In the genomic region with DNA sequence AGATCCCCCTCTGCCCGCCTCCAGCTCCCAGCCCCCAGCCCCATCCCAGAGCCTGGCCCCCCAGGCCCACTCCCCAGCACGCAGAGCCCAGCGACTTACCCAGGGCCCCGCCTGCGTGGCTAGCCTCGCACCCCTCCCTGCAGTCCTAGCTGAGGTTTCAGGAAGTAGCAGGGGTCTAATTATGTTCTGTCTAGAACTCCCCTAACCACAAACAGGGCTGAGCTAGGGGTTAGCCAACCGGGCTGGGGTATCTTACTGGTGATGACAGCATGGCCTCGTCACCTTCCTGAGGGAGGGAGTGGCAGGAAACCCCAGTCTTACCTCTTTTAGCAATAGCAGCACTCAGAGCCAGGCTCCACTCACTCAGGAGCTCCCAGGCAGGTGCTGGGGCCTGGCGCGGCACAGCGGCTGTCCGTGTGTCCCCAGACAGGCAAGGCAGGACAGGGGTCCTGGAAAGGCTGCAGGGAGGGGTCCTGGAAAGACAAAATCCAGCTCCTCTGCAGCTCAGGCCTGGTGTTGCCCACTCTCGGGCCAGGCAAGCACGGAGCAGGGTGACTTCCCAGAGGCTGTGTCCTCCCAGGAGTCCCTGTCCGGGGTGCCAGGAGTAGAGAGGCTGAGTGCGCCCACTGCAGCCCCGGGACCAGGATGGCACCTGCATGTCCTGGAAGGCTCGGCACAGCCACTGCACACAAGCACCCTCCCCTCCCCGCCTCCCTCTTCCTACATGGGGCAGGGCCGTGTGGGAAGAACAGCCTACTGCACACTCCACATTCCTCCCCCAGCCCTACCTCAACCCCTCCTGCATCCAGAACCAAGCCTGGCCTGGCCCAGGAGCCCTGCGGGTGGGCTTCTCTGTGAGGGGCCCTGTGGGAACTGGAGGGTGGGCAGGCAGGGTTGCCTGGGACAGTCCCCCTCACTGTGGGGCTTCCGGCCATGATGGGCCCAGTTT, we compare ENCODE assay signal across 8 cellular contexts. TPM values are rescaled to one million over a fixed set of nuclear protein-coding genes. Genes with fewer than 3 reads are reported as not detected.
A peak's percentile ranks its signal among the peaks of the same experiment; 100 is the strongest.
DNase-seq lines count a peak whose midpoint lies in the region; ATAC-seq, FAIRE-seq and TF ChIP-seq lines count a peak whose summit lies in the region.

TSS of gene GPR132 (minus strand) at position 151 of the 949 bp plus-strand sequence. CDS start 10,010 bp downstream, outside the sequence.

- H3K4me3 ChIP-seq in HepG2 (replicated peaks in 1 of 3; ENCODE audit: insufficient read depth in 1 of 3, low read depth in 2 of 3, low read length in 3 of 3): no peak within 1 kb of the TSS; a peak in 1 of 6 replicates

- no peaks in the 10 kb centered on the region for H3K79me2 ChIP-seq in HepG2 (ENCODE audit: insufficient read depth, low read length)

- H3K27ac ChIP-seq in HepG2 (ENCODE audit: extremely low read length, insufficient read depth, low read length): no peak within 1 kb of the TSS

- H2AFZ ChIP-seq in HepG2 (ENCODE audit: low read length): no peak within 1 kb of the TSS

- no peaks in the 10 kb centered on the region for H4K20me1 ChIP-seq in HepG2 (ENCODE audit: insufficient read depth, low read length)

- H3K27me3 ChIP-seq in HepG2 (ENCODE audit: control insufficient read depth in 1 of 2, insufficient read depth in 2 of 2, low read length in 2 of 2): peaks cover 6 to 37% of the 10 kb centered on the region in 2 experiments; a peak in 4 of 5 replicates

- peak; percentile 100 for FAIRE-seq in GM12891 (lab: Jason Lieb, UNC)
- FAIRE-seq in HepG2 (lab: Jason Lieb, UNC): no peak

- peak; percentile 49 for ATAC-seq in HG02798 (IDR thresholded peaks at IDR 0.05; ENCODE audit: poor library complexity, unreplicated experiment)
- ATAC-seq in HepG2: peak; percentile 19; the same call in 2 of the 3 replicates

- BruUV-seq in HepG2 (replicated peaks; lab: Mats Ljungman, UMichigan): no TSS peak

- H3K4me2 ChIP-seq in HepG2 (ENCODE audit: low read depth, low read length): peak within 1 kb of the TSS; percentile 39; the same call in 1 of the 2 replicates

- 70% methylated on average over 7 of the region's 22 CpGs for WGBS in HepG2 (ENCODE audit: low lambda C conversion rate)

- H3K9ac ChIP-seq in HepG2 (ENCODE audit: insufficient read depth, low read depth, low read length): no peak within 1 kb of the TSS

- POLR2A ChIA-PET in HepG2 (lab: Yijun Ruan, JAX): no interaction called here

- peak; percentile 97 for TF ChIP-seq POLR2A in GM12891 (IDR thresholded peaks at IDR 0.05; ENCODE audit: low read depth, low read length)
- TF ChIP-seq POLR2A in HepG2 (IDR thresholded peaks at IDR 0.05; ENCODE audit: insufficient read depth in 1 of 2, low read depth in 2 of 2, low read length in 2 of 2): no peak

- no peak for TF ChIP-seq RAD21 in HepG2 (CRISPR knock-in tag; IDR thresholded peaks at IDR 0.05)

- no peaks in the 10 kb centered on the region for H3K9me3 ChIP-seq in HepG2 (ENCODE audit: low read length)

- intact Hi-C loops in HepG2 (cut with micrococcal nuclease; ENCODE audit: unreplicated experiment): no loop called here

- no peak for TF ChIP-seq EP300 in HepG2 (IDR thresholded peaks at IDR 0.05; ENCODE audit: low read depth in 2 of 2, low read length in 2 of 2)
- no peak for TF ChIP-seq EP300 in HepG2 (CRISPR knock-in tag; IDR thresholded peaks at IDR 0.05; ENCODE audit: borderline replicate concordance)

- DNase-seq in GM12891 (ENCODE audit: insufficient read length, low spot score): peak; percentile 86
- peak; percentile 93 for DNase-seq in RPMI8226
- peak; percentile 85 for DNase-seq in activated effector memory CD4-positive, alpha-beta T cell treated with Interleukin-2 at 50 U/mL for 16 hours
- no peak for DNase-seq in HepG2 (ENCODE audit: low spot score)
- DNase-seq in stimulated activated CD8-positive, alpha-beta memory T cell treated with anti-CD3 and anti-CD28 coated beads, Interleukin-4, amount 100 ng/mL, for 1 hour (ENCODE audit: low read depth in 2 of 2, low spot score in 1 of 2): peak; percentile 70 to 79
- no peak for DNase-seq in AG20443 (ENCODE audit: low spot score)
- no peak for DNase-seq in NCI-H1694 (lab: John Stamatoyannopoulos, UW)

- in situ Hi-C loops in HepG2 (cut with HindIII; ENCODE audit: extremely low pct_ligation_motif_present, low pct_unique_long_range_greater_than_20kb): no loop called here

- no peaks in the 10 kb centered on the region for H3K36me3 ChIP-seq in HepG2 (replicated peaks in 1 of 2; ENCODE audit: control insufficient read depth in 1 of 2, insufficient read depth in 2 of 2, low read length in 2 of 2)

- no peak for TF ChIP-seq CTCF in HepG2 (CRISPR knock-in tag; IDR thresholded peaks at IDR 0.05)

- CTCF ChIA-PET in HepG2 (lab: Yijun Ruan, JAX; ENCODE audit: low intra/inter-chr PET ratio, low total read pairs): no interaction called here

- peaks cover 13% of the 10 kb centered on the region for H3K4me1 ChIP-seq in HepG2 (ENCODE audit: insufficient read depth, low read length)

TF ChIP-seq in GM12891, 5 proteins besides CTCF, POLR2A, EP300 and RAD21:
- TF ChIP-seq PAX5 (IDR thresholded peaks at IDR 0.05; ENCODE audit: insufficient read depth, low read length, severe bottlenecking) (no peak), TAF1 (IDR thresholded peaks at IDR 0.05; ENCODE audit: low read depth, low read length) (peak; percentile 85; the same call in 1 of the 2 replicates), SPI1 (IDR thresholded peaks at IDR 0.05; ENCODE audit: low read depth, low read length) (0 out of 2 replicates have a peak, but pooled peaks have one; percentile 47), POU2F2 (IDR thresholded peaks at IDR 0.05; ENCODE audit: low read depth, low read length) (peak; percentile 79), POLR2AphosphoS5 (IDR thresholded peaks at IDR 0.05; ENCODE audit: low read depth, low read length) (peak; percentile 87; the same call in 1 of the 2 replicates)

TF ChIP-seq in HepG2, 621 proteins besides CTCF, POLR2A, EP300 and RAD21 (continues in another document):
- TF ChIP-seq ZNF816 (CRISPR knock-in tag; IDR thresholded peaks at IDR 0.05; ENCODE audit: borderline replicate concordance) (no peak), ZSCAN21 (CRISPR knock-in tag; IDR thresholded peaks at IDR 0.05; ENCODE audit: borderline replicate concordance) (no peak), ZNF850 (CRISPR knock-in tag; conservative IDR thresholded peaks at IDR 0.05) (no peak), PTBP1 (IDR thresholded peaks at IDR 0.05; ENCODE audit: low read depth, low read length, poor library complexity, severe bottlenecking) (no peak), ZNF672 (CRISPR knock-in tag; IDR thresholded peaks at IDR 0.05) (no peak)
- TF ChIP-seq, protein P1, sequence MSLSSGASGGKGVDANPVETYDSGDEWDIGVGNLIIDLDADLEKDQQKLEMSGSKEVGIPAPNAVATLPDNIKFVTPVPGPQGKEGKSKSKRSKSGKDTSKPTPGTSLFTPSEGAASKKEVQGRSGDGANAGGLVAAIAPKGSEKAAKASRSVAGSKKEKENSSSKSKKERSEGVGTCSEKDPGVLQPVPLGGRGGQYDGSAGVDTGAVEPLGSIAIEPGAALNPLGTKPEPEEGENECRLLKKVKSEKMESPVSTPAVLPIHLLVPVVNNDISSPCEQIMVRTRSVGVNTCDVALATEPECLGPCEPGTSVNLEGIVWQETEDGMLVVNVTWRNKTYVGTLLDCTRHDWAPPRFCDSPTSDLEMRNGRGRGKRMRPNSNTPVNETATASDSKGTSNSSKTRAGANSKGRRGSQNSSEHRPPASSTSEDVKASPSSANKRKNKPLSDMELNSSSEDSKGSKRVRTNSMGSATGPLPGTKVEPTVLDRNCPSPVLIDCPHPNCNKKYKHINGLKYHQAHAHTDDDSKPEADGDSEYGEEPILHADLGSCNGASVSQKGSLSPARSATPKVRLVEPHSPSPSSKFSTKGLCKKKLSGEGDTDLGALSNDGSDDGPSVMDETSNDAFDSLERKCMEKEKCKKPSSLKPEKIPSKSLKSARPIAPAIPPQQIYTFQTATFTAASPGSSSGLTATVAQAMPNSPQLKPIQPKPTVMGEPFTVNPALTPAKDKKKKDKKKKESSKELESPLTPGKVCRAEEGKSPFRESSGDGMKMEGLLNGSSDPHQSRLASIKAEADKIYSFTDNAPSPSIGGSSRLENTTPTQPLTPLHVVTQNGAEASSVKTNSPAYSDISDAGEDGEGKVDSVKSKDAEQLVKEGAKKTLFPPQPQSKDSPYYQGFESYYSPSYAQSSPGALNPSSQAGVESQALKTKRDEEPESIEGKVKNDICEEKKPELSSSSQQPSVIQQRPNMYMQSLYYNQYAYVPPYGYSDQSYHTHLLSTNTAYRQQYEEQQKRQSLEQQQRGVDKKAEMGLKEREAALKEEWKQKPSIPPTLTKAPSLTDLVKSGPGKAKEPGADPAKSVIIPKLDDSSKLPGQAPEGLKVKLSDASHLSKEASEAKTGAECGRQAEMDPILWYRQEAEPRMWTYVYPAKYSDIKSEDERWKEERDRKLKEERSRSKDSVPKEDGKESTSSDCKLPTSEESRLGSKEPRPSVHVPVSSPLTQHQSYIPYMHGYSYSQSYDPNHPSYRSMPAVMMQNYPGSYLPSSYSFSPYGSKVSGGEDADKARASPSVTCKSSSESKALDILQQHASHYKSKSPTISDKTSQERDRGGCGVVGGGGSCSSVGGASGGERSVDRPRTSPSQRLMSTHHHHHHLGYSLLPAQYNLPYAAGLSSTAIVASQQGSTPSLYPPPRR (CRISPR knock-in tag; IDR thresholded peaks at IDR 0.05; ENCODE audit: borderline replicate concordance): no peak

RNA-seq across cellular contexts. Expression of gene GPR132, which starts in this region (rescaled TPM):
- 18.8 TPM for polyA plus RNA-seq in GM12891 (2012; ENCODE audit: low read depth, missing spikeins)
- total RNA-seq in HepG2 (2016; rRNA removed; fragmentation: Illumina TruSeq; extraction: Trizol): not detected in 2 replicates
- total RNA-seq in HepG2 (2016; cell fraction: cytosol; rRNA removed; fragmentation: Illumina TruSeq; extraction: Trizol; ENCODE audit: low read depth): not detected in 2 replicates
- not detected in 2 replicates for total RNA-seq in HepG2 (2016; cell fraction: insoluble cytoplasmic fraction; rRNA removed; fragmentation: Illumina TruSeq; extraction: Trizol)
- not detected in 2 replicates for total RNA-seq in HepG2 (2016; cell fraction: membrane; rRNA removed; fragmentation: Illumina TruSeq; extraction: Trizol)
- total RNA-seq in HepG2 (2016; cell fraction: nucleus; rRNA removed; fragmentation: Illumina TruSeq; extraction: Trizol): not detected in 2 replicates
- not detected in 2 replicates for polyA plus RNA-seq in HepG2 (2011; rRNA removed)
- not detected in 2 replicates for polyA plus RNA-seq in HepG2 (2011; cell fraction: cytosol; rRNA removed)
- 0.05 TPM in 1 of 2 replicates, not detected in the other for polyA plus RNA-seq in HepG2 (2011; cell fraction: nucleus; rRNA removed)
- not detected in 2 replicates for polyA plus RNA-seq in HepG2 (2012)
- polyA plus RNA-seq in HepG2 (2016; cell fraction: cytosol; fragmentation: Illumina TruSeq; extraction: Trizol; ENCODE audit: low read depth): not detected in 2 replicates
- not detected in 2 replicates for polyA plus RNA-seq in HepG2 (2016; cell fraction: insoluble cytoplasmic fraction; fragmentation: Illumina TruSeq; extraction: Trizol; ENCODE audit: low read depth)
- polyA plus RNA-seq in HepG2 (2016; cell fraction: membrane; fragmentation: Illumina TruSeq; extraction: Trizol; ENCODE audit: low read depth): not detected in 2 replicates
- polyA plus RNA-seq in HepG2 (2016; cell fraction: nucleus; fragmentation: Illumina TruSeq; extraction: Trizol; ENCODE audit: insufficient read depth, low read depth): not detected in 2 replicates
- polyA minus RNA-seq in HepG2 (2011; rRNA and poly(A)+ RNA removed; ENCODE audit: low replicate concordance): 0.09 TPM in 1 of 2 replicates, not detected in the other
- polyA minus RNA-seq in HepG2 (2011; cell fraction: cytosol; rRNA and poly(A)+ RNA removed): not detected in 2 replicates
- polyA minus RNA-seq in HepG2 (2011; cell fraction: nucleus; rRNA and poly(A)+ RNA removed): not detected in 2 replicates

Comparison
In these comparisons a context has a peak if more than half of its experiments do, and no peak if none do; other contexts are left out.
1. Peak in ATAC-seq and H3K4me2 ChIP-seq in HepG2; RNA of the gene not detected or under 1 TPM.
2. DNase-seq: peak in GM12891 (single experiment), RPMI8226 (single experiment), activated effector memory CD4-positive, alpha-beta T cell treated with Interleukin-2 at 50 U/mL for 16 hours (single experiment) and stimulated activated CD8-positive, alpha-beta memory T cell treated with anti-CD3 and anti-CD28 coated beads, Interleukin-4, amount 100 ng/mL, for 1 hour (2 of 2); none in HepG2 (single experiment), AG20443 (single experiment) and NCI-H1694 (single experiment).